8 cellular contexts compared by ENCODE assay signal in the genomic region with DNA sequence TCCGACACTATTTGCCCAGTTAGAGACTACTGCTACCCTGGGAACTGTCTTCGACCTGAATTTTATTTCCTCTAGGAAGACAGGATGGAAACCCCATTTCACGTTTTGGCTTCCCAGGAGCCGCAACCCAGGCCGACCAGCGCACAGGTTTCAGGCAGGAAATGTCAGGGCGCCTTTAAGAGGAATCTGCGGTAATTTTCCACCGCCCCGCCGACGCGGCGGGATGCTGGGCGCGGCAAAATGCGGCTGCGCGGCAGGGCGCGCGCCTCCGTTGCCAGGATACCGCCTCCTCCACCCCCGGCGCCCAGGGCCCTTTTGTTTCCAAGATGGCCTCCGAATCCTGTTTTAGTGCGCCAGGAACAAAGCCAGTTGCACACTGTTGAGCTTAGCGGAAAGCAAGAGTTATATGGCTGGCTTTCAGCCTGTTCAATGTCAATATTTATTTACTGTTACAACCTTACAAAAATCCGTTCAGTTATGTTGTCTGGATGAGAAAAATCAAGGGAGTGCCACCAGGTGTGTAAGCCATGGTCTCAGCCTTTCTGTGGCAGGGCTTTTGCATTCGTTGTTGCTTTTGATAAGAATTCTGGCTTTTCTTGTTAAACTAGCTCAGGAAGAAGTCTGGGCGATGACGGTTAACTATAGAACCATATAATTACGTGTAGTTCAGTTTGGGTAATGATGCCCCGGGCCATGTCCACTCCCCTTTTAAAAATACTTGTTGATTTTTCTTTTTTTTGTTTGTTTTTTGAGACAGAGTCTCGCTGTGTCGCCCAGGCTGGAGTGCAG.
DNase-seq lines count a peak whose midpoint lies in the region; ATAC-seq and TF ChIP-seq lines count a peak whose summit lies in the region.

No MANE protein-coding gene starts in this region.

- peak overlapping the region; percentile 79 to 86 for H3K4me3 ChIP-seq in CD4-positive, alpha-beta memory T cell (ENCODE audit: low read length in 2 of 2)
- H3K4me3 ChIP-seq in duodenal mucosa (ENCODE audit: low read depth in 1 of 2, low read length in 2 of 2) (peak overlapping the region; percentile 48 to 88), lower lobe of right lung (peak overlapping the region; percentile 45)

- H3K27ac ChIP-seq in CD4-positive, alpha-beta memory T cell (ENCODE audit: low read depth, low read length): peak overlapping the region; percentile 74
- H3K27ac ChIP-seq in duodenal mucosa (ENCODE audit: low read depth, low read length): peak overlapping the region; percentile 80
- peak overlapping the region; percentile 86 for H3K27ac ChIP-seq in lower lobe of right lung

- no peaks in the 10 kb centered on the region for H3K36me3 ChIP-seq in CD4-positive, alpha-beta memory T cell (ENCODE audit: insufficient read depth, low read length)
- H3K36me3 ChIP-seq in duodenal mucosa (ENCODE audit: control insufficient read depth in 1 of 2, insufficient read depth in 2 of 2, low read length in 2 of 2): no peaks in the 10 kb centered on the region
- H3K36me3 ChIP-seq in lower lobe of right lung: no peaks in the 10 kb centered on the region

- peaks cover 0 to 4% of the 10 kb centered on the region in 2 donors for H3K36me3 Mint-ChIP-seq in CD4-positive, alpha-beta memory T cell
- no peaks in the 10 kb centered on the region for H3K36me3 Mint-ChIP-seq in activated CD4-positive, alpha-beta memory T cell treated with anti-CD3 and anti-CD28 coated beads for 36 hours

- H3K9me3 ChIP-seq in CD4-positive, alpha-beta memory T cell (ENCODE audit: control insufficient read depth in 1 of 2, low read length in 2 of 2): no peaks in the 10 kb centered on the region
- no peaks in the 10 kb centered on the region for H3K9me3 ChIP-seq in duodenal mucosa (ENCODE audit: control insufficient read depth in 1 of 2, low read length in 2 of 2)
- no peaks in the 10 kb centered on the region for H3K9me3 ChIP-seq in lower lobe of right lung

- CTCF ChIA-PET in CD4-positive, alpha-beta memory T cell (lab: Charles Lee; ENCODE audit: partially characterized antibody): interaction anchor here (0.6 to 5.7 kb wide), 8 partner anchors 10 to 95 kb away, joined by 3 to 57 read pairs (median 4); no protein-coding TSS in a partner anchor
- CTCF ChIA-PET in activated CD4-positive, alpha-beta memory T cell treated with anti-CD3 and anti-CD28 coated beads for 36 hours (lab: Charles Lee): interaction anchor here (0.9 to 4.6 kb wide), 5 partner anchors 11 to 64 kb away, joined by 3 to 48 read pairs (median 5); no protein-coding TSS in a partner anchor

- POLR2A ChIA-PET in CD4-positive, alpha-beta memory T cell (lab: Charles Lee; ENCODE audit: partially characterized antibody): interaction anchor here (0.6 to 11.2 kb wide), 14 partner anchors 10 to 1411 kb away, joined by 3 to 444 read pairs (median 10); partner anchors contain the start of gene CHD2
- POLR2A ChIA-PET in activated CD4-positive, alpha-beta memory T cell treated with anti-CD3 and anti-CD28 coated beads for 36 hours (lab: Charles Lee): interaction anchor here (1.0 to 7.6 kb wide), 7 partner anchors 11 to 87 kb away, joined by 4 to 135 read pairs (median 26); partner anchors contain the start of gene CHD2

- TF ChIP-seq CTCF in lower lobe of right lung (IDR thresholded peaks at IDR 0.05): no peak

- H3K27ac Mint-ChIP-seq in CD4-positive, alpha-beta memory T cell: peak overlapping the region; percentile 97 to 99 (median 99)
- H3K27ac Mint-ChIP-seq in activated CD4-positive, alpha-beta memory T cell treated with anti-CD3 and anti-CD28 coated beads for 36 hours: peak overlapping the region; percentile 83

- H3K27me3 Mint-ChIP-seq in CD4-positive, alpha-beta memory T cell: no peaks in the 10 kb centered on the region
- H3K27me3 Mint-ChIP-seq in activated CD4-positive, alpha-beta memory T cell treated with anti-CD3 and anti-CD28 coated beads for 36 hours: no peaks in the 10 kb centered on the region

- intact Hi-C loops in CD4-positive, alpha-beta memory T cell (cut with micrococcal nuclease): loop anchor here (1.0 kb wide), 4 partner anchors 11 to 62 kb away; no protein-coding TSS in a partner anchor
- intact Hi-C loops in activated CD4-positive, alpha-beta memory T cell treated with anti-CD3 and anti-CD28 coated beads for 36 hours (cut with micrococcal nuclease): loop anchor here (1.0 kb wide), 4 partner anchors 11 to 62 kb away; no protein-coding TSS in a partner anchor
- intact Hi-C loops in lower lobe of right lung (cut with DNase I): no loop called here

- H3K9me3 Mint-ChIP-seq in CD4-positive, alpha-beta memory T cell: no peaks in the 10 kb centered on the region
- H3K9me3 Mint-ChIP-seq in activated CD4-positive, alpha-beta memory T cell treated with anti-CD3 and anti-CD28 coated beads for 36 hours: no peaks in the 10 kb centered on the region

- H3K4me1 ChIP-seq in CD4-positive, alpha-beta memory T cell (ENCODE audit: insufficient read depth, low read length): peaks cover 67% of the 10 kb centered on the region
- H3K4me1 ChIP-seq in duodenal mucosa (ENCODE audit: control insufficient read depth in 1 of 2, insufficient read depth in 2 of 2, low read length in 2 of 2) (peaks cover 6 to 26% of the 10 kb centered on the region in 2 donors), lower lobe of right lung (peaks cover 32% of the 10 kb centered on the region)

- H3K4me1 Mint-ChIP-seq in CD4-positive, alpha-beta memory T cell: peaks cover 40 to 65% (median 54%) of the 10 kb centered on the region in 4 donors
- H3K4me1 Mint-ChIP-seq in activated CD4-positive, alpha-beta memory T cell treated with anti-CD3 and anti-CD28 coated beads for 36 hours (ENCODE audit: low read depth): peaks cover 59% of the 10 kb centered on the region

- H3K27me3 ChIP-seq in CD4-positive, alpha-beta memory T cell (ENCODE audit: insufficient read depth, low read length): no peaks in the 10 kb centered on the region
- H3K27me3 ChIP-seq in duodenal mucosa (ENCODE audit: control insufficient read depth in 1 of 2, insufficient read depth in 2 of 2, low read length in 2 of 2): no peaks in the 10 kb centered on the region
- H3K27me3 ChIP-seq in lower lobe of right lung (ENCODE audit: low read depth): no peaks in the 10 kb centered on the region

- peak; percentile 87 for ATAC-seq in GM19455 (IDR thresholded peaks at IDR 0.05; ENCODE audit: unreplicated experiment)
- ATAC-seq in HG03575 (IDR thresholded peaks at IDR 0.05; ENCODE audit: extremely low read depth, insufficient number of reproducible peaks, low FRiP score, unreplicated experiment): peak; percentile 50
- ATAC-seq in lower lobe of right lung: peak; percentile 96

- peak overlapping the region; percentile 54 to 83 for H3K9ac ChIP-seq in duodenal mucosa (ENCODE audit: low read depth in 1 of 2, low read length in 2 of 2)

- H3K4me3 Mint-ChIP-seq in CD4-positive, alpha-beta memory T cell: peak overlapping the region; percentile 74 to 93 (median 91)
- peak overlapping the region; percentile 83 for H3K4me3 Mint-ChIP-seq in activated CD4-positive, alpha-beta memory T cell treated with anti-CD3 and anti-CD28 coated beads for 36 hours

- peak; percentile 87 to 89 (median 88) for DNase-seq in CD4-positive, alpha-beta memory T cell
- DNase-seq in NCI-H774 (lab: John Stamatoyannopoulos, UW): peak; percentile 96
- DNase-seq in activated CD4-positive, alpha-beta memory T cell treated with anti-CD3 and anti-CD28 coated beads for 36 hours: peak; percentile 92
- DNase-seq in lower lobe of right lung: peak; percentile 93
- peak; percentile 67 to 78 (median 74) for DNase-seq in stimulated activated CD4-positive, alpha-beta T cell treated with anti-CD3 and anti-CD28 coated beads, TNF-alpha, amount 100 ng/mL, for 1 hour (ENCODE audit: low read depth in 3 of 3, low spot score in 1 of 3)

Comparison
In these comparisons a context has a peak if more than half of its experiments do, and no peak if none do; other contexts are left out.
1. Peak in every context shown above with its lines: DNase-seq, ATAC-seq, H3K4me3 ChIP-seq and H3K27ac ChIP-seq.